In the genomic region with DNA sequence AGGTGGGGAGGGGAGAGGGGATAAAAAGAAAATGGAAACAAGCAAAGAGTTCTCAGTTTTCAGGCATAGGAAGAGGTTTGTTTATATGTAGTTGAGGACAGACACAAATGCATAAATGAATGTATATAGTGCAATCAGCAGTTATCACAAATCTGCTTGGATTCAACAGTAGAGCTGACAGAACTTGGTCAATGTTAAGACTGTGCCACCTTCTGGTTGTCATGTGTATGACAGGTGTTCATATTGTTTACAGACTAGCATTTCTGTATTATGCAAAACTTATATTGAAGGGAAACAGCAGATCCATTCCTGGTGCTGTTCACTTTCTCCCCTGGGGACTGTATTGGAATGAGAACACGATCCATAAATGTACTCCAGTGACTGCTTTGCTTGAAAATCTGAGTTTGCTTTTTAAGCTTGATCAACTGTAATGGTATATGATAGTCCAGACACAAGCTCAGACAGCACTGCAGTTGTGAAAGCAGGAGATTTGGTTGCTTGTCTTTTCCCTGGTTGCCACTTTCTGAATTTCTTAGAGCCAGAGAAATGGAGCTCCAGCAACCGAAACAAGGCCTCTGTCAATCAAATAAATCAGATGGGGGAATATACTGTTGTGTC, we compare ENCODE assay signal across 8 cellular contexts.
DNase-seq lines count a peak whose midpoint lies in the region; ATAC-seq lines count a peak whose summit lies in the region.

No MANE protein-coding gene starts in this region.

- peak; percentile 87 for ATAC-seq in GM19324 (IDR thresholded peaks at IDR 0.05; ENCODE audit: low FRiP score, unreplicated experiment)
- ATAC-seq in HG03139 (IDR thresholded peaks at IDR 0.05; ENCODE audit: unreplicated experiment), result peak; percentile 96

- DNase-seq in NCI-H2081 (lab: John Stamatoyannopoulos, UW), result peak; percentile 50 to 71
- DNase-seq in NCI-H2081 treated with DMSO at 0.1 percent for 48 hours (lab: John Stamatoyannopoulos, UW), result no peak
- peak; percentile 75 for DNase-seq in NCI-H2171 treated with DMSO at 0.1 percent for 48 hours (lab: John Stamatoyannopoulos, UW)
- DNase-seq in activated CD4-positive, alpha-beta T cell treated with anti-CD3 and anti-CD28 coated beads, Interleukin-2, amount 50 U/mL, for 4 hours, result peak; percentile 1 to 3
- peak; percentile 46 for DNase-seq in globus pallidus (ENCODE audit: low spot score)
- peak; percentile 68 for DNase-seq in retina
